Comparison of ENCODE assay signal across 8 cellular contexts in genomic region chr15:31325976-31326728, GRCh38. TPM values are rescaled to one million over a fixed set of nuclear protein-coding genes. Genes with fewer than 3 reads are reported as not detected.
DNase-seq lines count a peak whose midpoint lies in the region; ATAC-seq and TF ChIP-seq lines count a peak whose summit lies in the region.

No MANE protein-coding gene starts in this region.

- H3K36me3 ChIP-seq in GM23248 (ENCODE audit: low read depth): no peaks in the 10 kb centered on the region
- H3K36me3 ChIP-seq in KOPT-K1 (ENCODE audit: insufficient read depth, low read length): peaks cover 12% of the 10 kb centered on the region
- peaks cover 0 to 7% (median 0%) of the 10 kb centered on the region in 3 experiments for H3K36me3 ChIP-seq in naive thymus-derived CD4-positive, alpha-beta T cell (ENCODE audit: control insufficient read depth in 2 of 3, insufficient read depth in 3 of 3, low read length in 3 of 3)

- H3K9ac ChIP-seq in GM23248: peak overlapping the region; percentile 91

- no peaks in the 10 kb centered on the region for H3K27me3 Mint-ChIP-seq in activated T-helper 2 cell treated with anti-CD3 and anti-CD28 coated beads, Interferon-gamma antibody, Interleukin-2, Interleukin-4, amounts not matched to agents 10 μg/mL and 5 μg/mL and 100 μg/mL, durations not matched to agents 14 hours and 24 hours and 36 hours (ENCODE audit: low read depth)
- H3K27me3 Mint-ChIP-seq in naive thymus-derived CD4-positive, alpha-beta T cell: no peaks in the 10 kb centered on the region

- H3K4me1 Mint-ChIP-seq in activated T-helper 2 cell treated with anti-CD3 and anti-CD28 coated beads, Interferon-gamma antibody, Interleukin-2, Interleukin-4, amounts not matched to agents 10 μg/mL and 5 μg/mL and 100 μg/mL, durations not matched to agents 14 hours and 24 hours and 36 hours (ENCODE audit: low read depth): peaks cover 38% of the 10 kb centered on the region
- peaks cover 40 to 63% (median 56%) of the 10 kb centered on the region in 7 donors for H3K4me1 Mint-ChIP-seq in naive thymus-derived CD4-positive, alpha-beta T cell
- H3K4me1 Mint-ChIP-seq in stimulated activated effector memory CD8-positive, alpha-beta T cell treated with anti-CD3 and anti-CD28 coated beads, Interleukin-12 subunit alpha, Interleukin-12 subunit beta, amount 100 ng/mL, for 72 hours: peaks cover 41% of the 10 kb centered on the region

- peak overlapping the region; percentile 77 for H3K4me3 Mint-ChIP-seq in activated T-helper 2 cell treated with anti-CD3 and anti-CD28 coated beads, Interferon-gamma antibody, Interleukin-2, Interleukin-4, amounts not matched to agents 10 μg/mL and 5 μg/mL and 100 μg/mL, durations not matched to agents 14 hours and 24 hours and 36 hours (ENCODE audit: low read depth)
- H3K4me3 Mint-ChIP-seq in naive thymus-derived CD4-positive, alpha-beta T cell: peak overlapping the region; percentile 69 to 92 (median 84)
- H3K4me3 Mint-ChIP-seq in stimulated activated effector memory CD8-positive, alpha-beta T cell treated with anti-CD3 and anti-CD28 coated beads, Interleukin-12 subunit alpha, Interleukin-12 subunit beta, amount 100 ng/mL, for 72 hours: peak overlapping the region; percentile 80

- peaks cover 36% of the 10 kb centered on the region for H3K36me3 Mint-ChIP-seq in activated T-helper 2 cell treated with anti-CD3 and anti-CD28 coated beads, Interferon-gamma antibody, Interleukin-2, Interleukin-4, amounts not matched to agents 10 μg/mL and 5 μg/mL and 100 μg/mL, durations not matched to agents 14 hours and 24 hours and 36 hours (ENCODE audit: low read depth)
- peaks cover 0 to 43% (median 5%) of the 10 kb centered on the region in 5 donors for H3K36me3 Mint-ChIP-seq in naive thymus-derived CD4-positive, alpha-beta T cell
- H3K36me3 Mint-ChIP-seq in stimulated activated effector memory CD8-positive, alpha-beta T cell treated with anti-CD3 and anti-CD28 coated beads, Interleukin-12 subunit alpha, Interleukin-12 subunit beta, amount 100 ng/mL, for 72 hours: peaks cover 20% of the 10 kb centered on the region

- ATAC-seq in naive thymus-derived CD4-positive, alpha-beta T cell: peak; percentile 86
- peak; percentile 85 for ATAC-seq in stimulated activated effector memory CD8-positive, alpha-beta T cell treated with anti-CD3 and anti-CD28 coated beads, Interleukin-12 subunit alpha, Interleukin-12 subunit beta, amount 100 ng/mL, for 72 hours

- H3K4me3 ChIP-seq in GM23248 (peak overlapping the region; percentile 80), fibroblast of mammary gland (ENCODE audit: control insufficient read depth, low read depth, low read length) (peak overlapping the region; percentile 57)
- H3K4me3 ChIP-seq in naive thymus-derived CD4-positive, alpha-beta T cell (ENCODE audit: low read length): peak overlapping the region; percentile 72

- no peak for TF ChIP-seq CTCF in fibroblast of mammary gland (conservative IDR thresholded peaks at IDR 0.05; ENCODE audit: control insufficient read depth, insufficient read depth, low read depth, low read length)

- no peaks in the 10 kb centered on the region for H3K27me3 ChIP-seq in GM23248 (replicated peaks; ENCODE audit: insufficient read depth)
- no peaks in the 10 kb centered on the region for H3K27me3 ChIP-seq in naive thymus-derived CD4-positive, alpha-beta T cell (ENCODE audit: control insufficient read depth in 2 of 2, insufficient read depth in 2 of 2, low read length in 2 of 2)

- in situ Hi-C loops in GM23248 (cut with MboI): no loop called here

- H3K4me1 ChIP-seq in GM23248 (ENCODE audit: insufficient read depth): 0 out of 2 replicates have a peak, but pooled peaks cover 5% of the 10 kb centered on the region
- peaks cover 27 to 35% of the 10 kb centered on the region in 2 donors for H3K4me1 ChIP-seq in naive thymus-derived CD4-positive, alpha-beta T cell (ENCODE audit: control insufficient read depth in 2 of 2, insufficient read depth in 2 of 2, low read length in 2 of 2)

- H3F3A ChIP-seq in GM23248 (ENCODE audit: insufficient read depth): 0 out of 2 replicates have a peak, but pooled peaks cover 8% of the 10 kb centered on the region

- H3K27ac Mint-ChIP-seq in activated T-helper 2 cell treated with anti-CD3 and anti-CD28 coated beads, Interferon-gamma antibody, Interleukin-2, Interleukin-4, amounts not matched to agents 10 μg/mL and 5 μg/mL and 100 μg/mL, durations not matched to agents 14 hours and 24 hours and 36 hours: peak overlapping the region; percentile 77
- peak overlapping the region; percentile 31 to 97 (median 78) for H3K27ac Mint-ChIP-seq in naive thymus-derived CD4-positive, alpha-beta T cell
- peak overlapping the region; percentile 88 for H3K27ac Mint-ChIP-seq in stimulated activated effector memory CD8-positive, alpha-beta T cell treated with anti-CD3 and anti-CD28 coated beads, Interleukin-12 subunit alpha, Interleukin-12 subunit beta, amount 100 ng/mL, for 72 hours

- intact Hi-C loops in activated T-helper 2 cell treated with anti-CD3 and anti-CD28 coated beads, Interferon-gamma antibody, Interleukin-2, Interleukin-4, amounts not matched to agents 10 μg/mL and 5 μg/mL and 100 μg/mL, durations not matched to agents 14 hours and 24 hours and 36 hours (cut with micrococcal nuclease): loop anchor here (1.0 to 5.0 kb wide), 4 partner anchors 64 to 335 kb away; partner anchors contain the start of gene MTMR10
- intact Hi-C loops in naive thymus-derived CD4-positive, alpha-beta T cell (cut with micrococcal nuclease): loop anchor here (1.0 to 10.0 kb wide), 17 partner anchors 23 to 699 kb away; partner anchors contain the start of genes ARHGAP11B (in 1 of the 2), FAN1 (in 1 of the 2) and MTMR10 (in 1 of the 2)

- POLR2A ChIA-PET in naive thymus-derived CD4-positive, alpha-beta T cell (lab: Charles Lee): interaction anchor here (0.7 to 9.0 kb wide), 33 partner anchors 8 to 162 kb away, joined by 3 to 367 read pairs (median 5); no protein-coding TSS in a partner anchor

- peak overlapping the region; percentile 92 for H3K4me2 ChIP-seq in GM23248 (ENCODE audit: unreplicated experiment)

- H3K27ac ChIP-seq in GM23248: peak overlapping the region; percentile 93
- peak overlapping the region; percentile 98 for H3K27ac ChIP-seq in KOPT-K1 (ENCODE audit: low read depth, low read length, poor library complexity, severe bottlenecking)
- H3K27ac ChIP-seq in naive thymus-derived CD4-positive, alpha-beta T cell (ENCODE audit: low read depth, low read length): peak overlapping the region; percentile 99

- peak overlapping the region; percentile 63 for H2AFZ ChIP-seq in GM23248

- DNase-seq in Daoy (ENCODE audit: low read depth) (peak; percentile 98), GM23248 (peak; percentile 98), RPMI8226 (peak; percentile 96), fibroblast of mammary gland (ENCODE audit: low read depth) (peak; percentile 97)
- peak; percentile 100 for DNase-seq in activated T-helper 2 cell treated with anti-CD3 and anti-CD28 coated beads, Interferon-gamma antibody, Interleukin-2, Interleukin-4, amounts not matched to agents 10 μg/mL and 5 μg/mL and 100 μg/mL, durations not matched to agents 14 hours and 24 hours and 36 hours (ENCODE audit: low spot score)
- peak; percentile 98 to 100 (median 100) for DNase-seq in naive thymus-derived CD4-positive, alpha-beta T cell
- peak; percentile 100 for DNase-seq in stimulated activated effector memory CD8-positive, alpha-beta T cell treated with anti-CD3 and anti-CD28 coated beads, Interleukin-12 subunit alpha, Interleukin-12 subunit beta, amount 100 ng/mL, for 72 hours (ENCODE audit: low spot score in 2 of 2)

- CTCF ChIA-PET in naive thymus-derived CD4-positive, alpha-beta T cell (lab: Charles Lee): interaction anchor here (0.7 to 3.4 kb wide), 8 partner anchors 37 to 111 kb away, joined by 3 to 16 read pairs (median 4); no protein-coding TSS in a partner anchor

- WGBS in GM23248 (ENCODE audit: low coverage in 1 of 2, low lambda C conversion rate in 2 of 2, missing lambda C conversion rate in 2 of 2), 2 experiments: 2% methylated on average over 34 to 65 of the region's 99 CpGs

- H3K9me2 ChIP-seq in GM23248 (ENCODE audit: insufficient read depth): no peaks in the 10 kb centered on the region

- no peaks in the 10 kb centered on the region for H4K20me1 ChIP-seq in GM23248 (ENCODE audit: insufficient read depth)

- no peaks in the 10 kb centered on the region for H3K9me3 ChIP-seq in GM23248 (ENCODE audit: low read depth)
- peaks cover 4% of the 10 kb centered on the region for H3K9me3 ChIP-seq in KOPT-K1 (ENCODE audit: insufficient read depth, low read length, poor library complexity, severe bottlenecking)
- no peaks in the 10 kb centered on the region for H3K9me3 ChIP-seq in naive thymus-derived CD4-positive, alpha-beta T cell (ENCODE audit: control insufficient read depth in 2 of 3, low read length in 3 of 3)

- H3K79me2 ChIP-seq in GM23248 (ENCODE audit: insufficient read depth): peaks cover 32% of the 10 kb centered on the region

- peaks cover 6% of the 10 kb centered on the region for H3K9me3 Mint-ChIP-seq in activated T-helper 2 cell treated with anti-CD3 and anti-CD28 coated beads, Interferon-gamma antibody, Interleukin-2, Interleukin-4, amounts not matched to agents 10 μg/mL and 5 μg/mL and 100 μg/mL, durations not matched to agents 14 hours and 24 hours and 36 hours
- H3K9me3 Mint-ChIP-seq in naive thymus-derived CD4-positive, alpha-beta T cell: peaks cover 0 to 6% (median 0%) of the 10 kb centered on the region in 11 donors
- no peaks in the 10 kb centered on the region for H3K9me3 Mint-ChIP-seq in stimulated activated effector memory CD8-positive, alpha-beta T cell treated with anti-CD3 and anti-CD28 coated beads, Interleukin-12 subunit alpha, Interleukin-12 subunit beta, amount 100 ng/mL, for 72 hours

RNA-seq across cellular contexts. Expression of gene KLF13, which starts 0.5 kb away (rescaled TPM):
- 21.4 and 24.9 TPM in 2 replicates for total RNA-seq in Daoy (2014; rRNA removed; shearing (Covaris generic))
- total RNA-seq in GM23248 (2014; rRNA removed; shearing (Covaris generic)): 27.8 and 38.9 TPM in 2 replicates
- 8.0 and 9.1 TPM in 2 replicates for polyA plus RNA-seq in GM23248 (2016; fragmentation: Nextera tagmentation; extraction: Ambion mirVana)
- total RNA-seq in activated T-helper 2 cell treated with anti-CD3 and anti-CD28 coated beads, Interferon-gamma antibody, Interleukin-2, Interleukin-4, amounts not matched to agents 10 μg/mL and 5 μg/mL and 100 μg/mL, durations not matched to agents 14 hours and 24 hours and 36 hours: 127 and 132 TPM in 2 replicates
- total RNA-seq in naive thymus-derived CD4-positive, alpha-beta T cell: 100 to 1,000 TPM; 175 to 256 (median 199) TPM
- 10 to 100 TPM; 42.4 to 53.7 TPM for polyA plus RNA-seq in naive thymus-derived CD4-positive, alpha-beta T cell

Comparison
In these comparisons a context has a peak if more than half of its experiments do, and no peak if none do; other contexts are left out.
1. Peak in every context shown above with its lines: DNase-seq, ATAC-seq, H3K4me3 ChIP-seq and H3K27ac ChIP-seq.